In genomic region chr1:21939650-21940374, GRCh38 we compare ENCODE assay signal across 8 cellular contexts. TPM values are rescaled to one million over a fixed set of nuclear protein-coding genes. Genes with fewer than 3 reads are reported as not detected.
A peak's percentile ranks its signal among the peaks of the same experiment; 100 is the strongest.
DNase-seq lines count a peak whose midpoint lies in the region; ATAC-seq, FAIRE-seq and TF ChIP-seq lines count a peak whose summit lies in the region.

No MANE protein-coding gene starts in this region.

- H3K4me1 ChIP-seq in HepG2 (ENCODE audit: insufficient read depth, low read length) (peaks cover 87% of the 10 kb centered on the region), thyroid gland (peaks cover 32 to 44% of the 10 kb centered on the region in 2 donors)

- H3K27me3 ChIP-seq in HepG2 (ENCODE audit: control insufficient read depth in 1 of 2, insufficient read depth in 2 of 2, low read length in 2 of 2) (peaks cover 3 to 14% of the 10 kb centered on the region in 2 experiments; a peak in 4 of 5 replicates), thyroid gland (no peaks in the 10 kb centered on the region)

- H3K9me3 ChIP-seq in HepG2 (ENCODE audit: low read length), result no peaks in the 10 kb centered on the region
- H3K9me3 ChIP-seq in thyroid gland, result no peaks in the 10 kb centered on the region

- H3K9me3 Mint-ChIP-seq in activated naive CD4-positive, alpha-beta T cell treated with anti-CD3 and anti-CD28 coated beads, Interleukin-2, amount 10 ng/mL, durations not matched to agents 7 days and 5 days, result no peaks in the 10 kb centered on the region

- in situ Hi-C loops in HepG2 (cut with HindIII; ENCODE audit: extremely low pct_ligation_motif_present, low pct_unique_long_range_greater_than_20kb), result no loop called here

- H3K36me3 ChIP-seq in HepG2 (replicated peaks in 1 of 2; ENCODE audit: control insufficient read depth in 1 of 2, insufficient read depth in 2 of 2, low read length in 2 of 2), result no peaks in the 10 kb centered on the region; a peak in 1 of 5 replicates
- H3K36me3 ChIP-seq in thyroid gland, result no peaks in the 10 kb centered on the region

- 0 out of 4 replicates have a peak, but pooled peaks of 1 of the 2 experiments have one; percentile 20 for TF ChIP-seq EP300 in HepG2 (IDR thresholded peaks at IDR 0.05; ENCODE audit: low read depth in 2 of 2, low read length in 2 of 2)
- no peak for TF ChIP-seq EP300 in HepG2 (CRISPR knock-in tag; IDR thresholded peaks at IDR 0.05; ENCODE audit: borderline replicate concordance)

- CTCF ChIA-PET in HepG2 (lab: Yijun Ruan, JAX; ENCODE audit: low intra/inter-chr PET ratio, low total read pairs), result no interaction called here
- CTCF ChIA-PET in activated naive CD4-positive, alpha-beta T cell treated with anti-CD3 and anti-CD28 coated beads, Interleukin-2, amount 10 ng/mL, durations not matched to agents 7 days and 5 days (lab: Charles Lee), result interaction anchor here (0.9 kb wide), 1 partner anchor 18 kb away, joined by 3 read pairs; no protein-coding TSS in a partner anchor

- no peak overlapping the region for H3K27ac Mint-ChIP-seq in activated naive CD4-positive, alpha-beta T cell treated with anti-CD3 and anti-CD28 coated beads, Interleukin-2, amount 10 ng/mL, durations not matched to agents 7 days and 5 days

- TF ChIP-seq POLR2A in HepG2 (IDR thresholded peaks at IDR 0.05; ENCODE audit: insufficient read depth in 1 of 2, low read depth in 2 of 2, low read length in 2 of 2), result no peak
- no peak for TF ChIP-seq POLR2A in thyroid gland (IDR thresholded peaks at IDR 0.05)

- peak; percentile 61 for DNase-seq in CD1c-positive myeloid dendritic cell (ENCODE audit: extremely low spot score)
- DNase-seq in NCI-H1105 (lab: John Stamatoyannopoulos, UW), result peak; percentile 39
- peak; percentile 95 to 99 for DNase-seq in cardiac fibroblast (ENCODE audit: low read depth in 2 of 2)
- DNase-seq in HepG2 (ENCODE audit: low spot score), result peak; percentile 83
- DNase-seq in thyroid gland, result peak; percentile 86
- DNase-seq in activated naive CD4-positive, alpha-beta T cell treated with anti-CD3 and anti-CD28 coated beads, Interleukin-2, amount 10 ng/mL, durations not matched to agents 7 days and 5 days, result no peak

- peak; percentile 87 for FAIRE-seq in HepG2 (lab: Jason Lieb, UNC)

- intact Hi-C loops in HepG2 (cut with micrococcal nuclease; ENCODE audit: unreplicated experiment) (no loop called here), thyroid gland (cut with DNase I) (loop anchor here (5.0 kb wide), 1 partner anchor 38 kb away; no protein-coding TSS in a partner anchor)

- H3K4me3 ChIP-seq in cardiac fibroblast (replicated peaks in 1 of 2; ENCODE audit: low read depth in 2 of 2, low read length in 2 of 2), result no peak overlapping the region
- H3K4me3 ChIP-seq in HepG2 (replicated peaks in 1 of 3; ENCODE audit: insufficient read depth in 1 of 3, low read depth in 2 of 3, low read length in 3 of 3), result peak overlapping the region in 1 of 3 experiments; percentile 51; a peak in 1 of 6 replicates
- H3K4me3 ChIP-seq in thyroid gland (replicated peaks in 1 of 3), result no peak overlapping the region

- H3K27ac ChIP-seq in HepG2 (ENCODE audit: extremely low read length, insufficient read depth, low read length) (no peak overlapping the region), thyroid gland (peak overlapping the region in 2 of 3 donors; percentile 64 to 68)

- H3K9ac ChIP-seq in HepG2 (ENCODE audit: insufficient read depth, low read depth, low read length), result no peak overlapping the region

- H2AFZ ChIP-seq in HepG2 (ENCODE audit: low read length), result no peak overlapping the region

- H3K27me3 Mint-ChIP-seq in activated naive CD4-positive, alpha-beta T cell treated with anti-CD3 and anti-CD28 coated beads, Interleukin-2, amount 10 ng/mL, durations not matched to agents 7 days and 5 days, result peaks cover 75% of the 10 kb centered on the region

- BruUV-seq in HepG2 (replicated peaks; lab: Mats Ljungman, UMichigan), result no TSS peak

- H3K4me2 ChIP-seq in HepG2 (ENCODE audit: low read depth, low read length), result peak overlapping the region; percentile 71

- 5% methylated on average over 8 of the region's 9 CpGs for WGBS in HepG2 (ENCODE audit: low lambda C conversion rate)
- 36 to 40% methylated on average over 9 of the region's 9 CpGs for WGBS in thyroid gland, 2 donors

- POLR2A ChIA-PET in HepG2 (lab: Yijun Ruan, JAX), result interaction anchor here (0.7 to 10.7 kb wide), 3 partner anchors 8 to 28 kb away, joined by 3 to 105 read pairs (median 4); no protein-coding TSS in a partner anchor

- no peaks in the 10 kb centered on the region for H4K20me1 ChIP-seq in HepG2 (ENCODE audit: insufficient read depth, low read length)

- H3K4me1 Mint-ChIP-seq in activated naive CD4-positive, alpha-beta T cell treated with anti-CD3 and anti-CD28 coated beads, Interleukin-2, amount 10 ng/mL, durations not matched to agents 7 days and 5 days, result peaks cover 13% of the 10 kb centered on the region

- H3K4me3 Mint-ChIP-seq in activated naive CD4-positive, alpha-beta T cell treated with anti-CD3 and anti-CD28 coated beads, Interleukin-2, amount 10 ng/mL, durations not matched to agents 7 days and 5 days, result no peak overlapping the region

- no peaks in the 10 kb centered on the region for H3K36me3 Mint-ChIP-seq in activated naive CD4-positive, alpha-beta T cell treated with anti-CD3 and anti-CD28 coated beads, Interleukin-2, amount 10 ng/mL, durations not matched to agents 7 days and 5 days

- TF ChIP-seq CTCF in cardiac fibroblast (IDR thresholded peaks at IDR 0.05; ENCODE audit: low read depth, low read length), result peak; percentile 56
- TF ChIP-seq CTCF in HepG2 (CRISPR knock-in tag; IDR thresholded peaks at IDR 0.05), result peak; percentile 57
- peak in 5 of 6 experiments; percentile 31 to 52 (median 47) for TF ChIP-seq CTCF in thyroid gland (IDR thresholded peaks at IDR 0.05)

- peaks cover 17% of the 10 kb centered on the region for H3K79me2 ChIP-seq in HepG2 (ENCODE audit: insufficient read depth, low read length)

- TF ChIP-seq RAD21 in HepG2 (CRISPR knock-in tag; IDR thresholded peaks at IDR 0.05), result no peak

- peak; percentile 13 for ATAC-seq in HepG2
- no peak for ATAC-seq in HG03039 (IDR thresholded peaks at IDR 0.05; ENCODE audit: unreplicated experiment)
- ATAC-seq in GM21447 (IDR thresholded peaks at IDR 0.05; ENCODE audit: unreplicated experiment), result no peak

RNA-seq across cellular contexts. Expression of gene HSPG2, which starts 2.7 kb away (rescaled TPM):
- total RNA-seq in HepG2 (2016; rRNA removed; fragmentation: Illumina TruSeq; extraction: Trizol) (5.6 and 9.1 TPM in 2 replicates), thyroid gland (100 to 1,000 TPM in 2 of 4 donors, 10 to 100 TPM in 2; 75.7 to 239 (median 96.8) TPM)
- 4.1 and 4.6 TPM in 2 replicates for total RNA-seq in HepG2 (2016; cell fraction: cytosol; rRNA removed; fragmentation: Illumina TruSeq; extraction: Trizol; ENCODE audit: low read depth)
- total RNA-seq in HepG2 (2016; cell fraction: insoluble cytoplasmic fraction; rRNA removed; fragmentation: Illumina TruSeq; extraction: Trizol), result 4.7 and 8.9 TPM in 2 replicates
- total RNA-seq in HepG2 (2016; cell fraction: membrane; rRNA removed; fragmentation: Illumina TruSeq; extraction: Trizol), result 5.4 and 5.7 TPM in 2 replicates
- total RNA-seq in HepG2 (2016; cell fraction: nucleus; rRNA removed; fragmentation: Illumina TruSeq; extraction: Trizol), result 28.3 and 31.6 TPM in 2 replicates
- 10.3 and 13.1 TPM in 2 replicates for polyA plus RNA-seq in HepG2 (2011; rRNA removed)
- 3.8 and 6.6 TPM in 2 replicates for polyA plus RNA-seq in HepG2 (2011; cell fraction: cytosol; rRNA removed)
- 128 and 235 TPM in 2 replicates for polyA plus RNA-seq in HepG2 (2011; cell fraction: nucleus; rRNA removed)
- 17.9 and 25.0 TPM in 2 replicates for polyA plus RNA-seq in HepG2 (2012)
- 1.9 TPM in 2 replicates for polyA plus RNA-seq in HepG2 (2016; cell fraction: cytosol; fragmentation: Illumina TruSeq; extraction: Trizol; ENCODE audit: low read depth)
- 7.0 and 9.8 TPM in 2 replicates for polyA plus RNA-seq in HepG2 (2016; cell fraction: insoluble cytoplasmic fraction; fragmentation: Illumina TruSeq; extraction: Trizol; ENCODE audit: low read depth)
- 2.8 TPM in 2 replicates for polyA plus RNA-seq in HepG2 (2016; cell fraction: membrane; fragmentation: Illumina TruSeq; extraction: Trizol; ENCODE audit: low read depth)
- polyA plus RNA-seq in HepG2 (2016; cell fraction: nucleus; fragmentation: Illumina TruSeq; extraction: Trizol; ENCODE audit: insufficient read depth, low read depth), result 78.2 and 78.5 TPM in 2 replicates
- polyA minus RNA-seq in HepG2 (2011; rRNA and poly(A)+ RNA removed; ENCODE audit: low replicate concordance), result 24.8 and 26.5 TPM in 2 replicates
- polyA minus RNA-seq in HepG2 (2011; cell fraction: cytosol; rRNA and poly(A)+ RNA removed), result 17.5 and 18.6 TPM in 2 replicates
- 39.8 and 42.6 TPM in 2 replicates for polyA minus RNA-seq in HepG2 (2011; cell fraction: nucleus; rRNA and poly(A)+ RNA removed)

RNA-seq across cellular contexts. Expression of gene CELA3B, which starts 37.0 kb away (rescaled TPM):
- total RNA-seq in HepG2 (2016; rRNA removed; fragmentation: Illumina TruSeq; extraction: Trizol), result not detected in 2 replicates
- not detected in 2 replicates for total RNA-seq in HepG2 (2016; cell fraction: cytosol; rRNA removed; fragmentation: Illumina TruSeq; extraction: Trizol; ENCODE audit: low read depth)
- total RNA-seq in HepG2 (2016; cell fraction: insoluble cytoplasmic fraction; rRNA removed; fragmentation: Illumina TruSeq; extraction: Trizol), result not detected in 2 replicates
- total RNA-seq in HepG2 (2016; cell fraction: membrane; rRNA removed; fragmentation: Illumina TruSeq; extraction: Trizol), result not detected in 2 replicates
- total RNA-seq in HepG2 (2016; cell fraction: nucleus; rRNA removed; fragmentation: Illumina TruSeq; extraction: Trizol), result not detected in 2 replicates
- polyA plus RNA-seq in HepG2 (2011; rRNA removed), result 0.34 TPM in 1 of 2 replicates, not detected in the other
- 0.06 TPM in 1 of 2 replicates, not detected in the other for polyA plus RNA-seq in HepG2 (2011; cell fraction: cytosol; rRNA removed)
- polyA plus RNA-seq in HepG2 (2011; cell fraction: nucleus; rRNA removed), result 0.21 TPM in 1 of 2 replicates, not detected in the other
- polyA plus RNA-seq in HepG2 (2012), result 0.24 TPM in 1 of 2 replicates, not detected in the other
- polyA plus RNA-seq in HepG2 (2016; cell fraction: cytosol; fragmentation: Illumina TruSeq; extraction: Trizol; ENCODE audit: low read depth), result not detected in 2 replicates
- not detected in 2 replicates for polyA plus RNA-seq in HepG2 (2016; cell fraction: insoluble cytoplasmic fraction; fragmentation: Illumina TruSeq; extraction: Trizol; ENCODE audit: low read depth)
- not detected in 2 replicates for polyA plus RNA-seq in HepG2 (2016; cell fraction: membrane; fragmentation: Illumina TruSeq; extraction: Trizol; ENCODE audit: low read depth)
- not detected in 2 replicates for polyA plus RNA-seq in HepG2 (2016; cell fraction: nucleus; fragmentation: Illumina TruSeq; extraction: Trizol; ENCODE audit: insufficient read depth, low read depth)
- polyA minus RNA-seq in HepG2 (2011; rRNA and poly(A)+ RNA removed; ENCODE audit: low replicate concordance), result 0.20 TPM in 1 of 2 replicates, not detected in the other
- polyA minus RNA-seq in HepG2 (2011; cell fraction: cytosol; rRNA and poly(A)+ RNA removed), result not detected in 2 replicates
- polyA minus RNA-seq in HepG2 (2011; cell fraction: nucleus; rRNA and poly(A)+ RNA removed), result 0.52 and 1.2 TPM in 2 replicates
- total RNA-seq in thyroid gland, result not detected
